23 cellular contexts compared by ENCODE assay signal in the genomic region with DNA sequence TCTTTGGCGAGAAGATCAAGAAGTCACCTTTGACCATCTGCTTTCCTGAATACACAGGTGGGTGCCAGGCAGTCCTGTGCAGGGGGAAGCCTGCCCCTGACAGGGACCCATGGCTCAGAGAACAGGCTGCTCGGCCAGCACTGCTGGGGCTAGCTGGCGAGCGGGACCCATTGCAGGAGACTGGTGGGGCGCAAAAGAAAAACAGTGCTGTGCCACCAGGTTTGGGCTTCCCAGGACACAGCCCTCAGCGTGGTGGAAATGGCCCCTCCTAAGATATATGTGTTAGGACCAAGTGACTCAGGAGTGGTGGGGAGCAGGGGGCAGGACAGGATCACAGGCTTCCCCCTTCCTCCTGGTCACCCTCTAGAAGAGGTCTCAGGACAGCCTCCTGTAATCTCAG.
"Had no signal": no experiment of that assay in that cellular context is flagged by ENCODE, and none has a peak within 500 bp of the region (broad histone marks: within the 10 kb centered on the region; RNA-seq: fewer than 3 reads in every experiment).

No MANE protein-coding gene starts in this region.

- ATAC-seq: activated T-cell treated with anti-CD3 and anti-CD28 coated beads, Interleukin-2, amount 50 U/mL, for 4 hours; lower lobe of right lung; stimulated activated effector memory CD8-positive, alpha-beta T cell treated with anti-CD3 and anti-CD28 coated beads, Interleukin-12 subunit alpha, Interleukin-12 subunit beta, amount 100 ng/mL, for 72 hours; stimulated activated naive CD8-positive, alpha-beta T cell treated with anti-CD3 and anti-CD28 coated beads, Interleukin-15, amount 100 ng/mL, for 72 hours had no signal

- H3K27me3 ChIP-seq: neural progenitor cell, right atrium auricular region, suprapubic skin, transverse colon, uterus had no signal

- H3K4me1 ChIP-seq: foreskin keratinocyte, prostate gland, uterus had no signal

- H2AFZ ChIP-seq: neural progenitor cell had no signal

- H3K36me3 ChIP-seq: lower lobe of right lung, neural progenitor cell, prostate gland, right atrium auricular region, suprapubic skin, transverse colon, uterus had no signal

- DNase-seq: activated CD4-positive, alpha-beta T cell treated with anti-CD3 and anti-CD28 coated beads, Interleukin-2, amount 10 ng/mL, durations not matched to agents 7 days and 5 days; activated CD4-positive, CD25-positive, alpha-beta regulatory T cell; activated naive CD4-positive, alpha-beta T cell; amniotic stem cell; dermis blood vessel endothelial cell; effector memory CD4-positive, alpha-beta T cell; foreskin keratinocyte; lower lobe of right lung; mesendoderm; naive B cell; stimulated activated CD4-positive, alpha-beta T cell treated with anti-CD3 and anti-CD28 coated beads, Interleukin-1b, Interleukin-23, amount 100 ng/mL, for 48 hours; stimulated activated naive CD8-positive, alpha-beta T cell treated with anti-CD3 and anti-CD28 coated beads, Interleukin-15, amount 100 ng/mL, for 72 hours; T1000; transverse colon had no signal

- H3K9me3 ChIP-seq: lower lobe of right lung, prostate gland, right atrium auricular region, suprapubic skin, transverse colon, uterus had no signal

- H3K4me3 Mint-ChIP-seq: activated CD4-positive, alpha-beta T cell treated with anti-CD3 and anti-CD28 coated beads, Interleukin-2, amount 10 ng/mL, durations not matched to agents 7 days and 5 days; activated naive CD8-positive, alpha-beta T cell; activated T-cell treated with anti-CD3 and anti-CD28 coated beads, Interleukin-2, amount 50 U/mL, for 4 hours; neural progenitor cell; stimulated activated effector memory CD8-positive, alpha-beta T cell treated with anti-CD3 and anti-CD28 coated beads, Interleukin-12 subunit alpha, Interleukin-12 subunit beta, amount 100 ng/mL, for 72 hours; stimulated activated naive CD8-positive, alpha-beta T cell treated with anti-CD3 and anti-CD28 coated beads, Interleukin-15, amount 100 ng/mL, for 72 hours had no signal

- H3K27ac Mint-ChIP-seq: activated CD4-positive, alpha-beta T cell treated with anti-CD3 and anti-CD28 coated beads, Interleukin-2, amount 10 ng/mL, durations not matched to agents 7 days and 5 days; activated naive CD8-positive, alpha-beta T cell; activated T-helper 2 cell treated with anti-CD3 and anti-CD28 coated beads, Interferon-gamma antibody, Interleukin-2, Interleukin-4, amounts not matched to agents 10 μg/mL and 5 μg/mL and 100 μg/mL, durations not matched to agents 14 hours and 24 hours and 36 hours; neural progenitor cell; stimulated activated effector memory CD8-positive, alpha-beta T cell treated with anti-CD3 and anti-CD28 coated beads, Interleukin-12 subunit alpha, Interleukin-12 subunit beta, amount 100 ng/mL, for 72 hours had no signal

- H3K4me2 ChIP-seq: neural progenitor cell had no signal

- H3K9me3 Mint-ChIP-seq: activated CD4-positive, alpha-beta T cell treated with anti-CD3 and anti-CD28 coated beads, Interleukin-2, amount 10 ng/mL, durations not matched to agents 7 days and 5 days; activated T-cell treated with anti-CD3 and anti-CD28 coated beads, Interleukin-2, amount 50 U/mL, for 4 hours; activated T-helper 2 cell treated with anti-CD3 and anti-CD28 coated beads, Interferon-gamma antibody, Interleukin-2, Interleukin-4, amounts not matched to agents 10 μg/mL and 5 μg/mL and 100 μg/mL, durations not matched to agents 14 hours and 24 hours and 36 hours; naive B cell; neural progenitor cell; stimulated activated effector memory CD8-positive, alpha-beta T cell treated with anti-CD3 and anti-CD28 coated beads, Interleukin-12 subunit alpha, Interleukin-12 subunit beta, amount 100 ng/mL, for 72 hours; stimulated activated naive CD8-positive, alpha-beta T cell treated with anti-CD3 and anti-CD28 coated beads, Interleukin-15, amount 100 ng/mL, for 72 hours had no signal

- H3K4me3 ChIP-seq: lower lobe of right lung, neural progenitor cell, prostate gland, right atrium auricular region, suprapubic skin, transverse colon, uterus had no signal

- H3K27ac ChIP-seq: foreskin keratinocyte, lower lobe of right lung, neural progenitor cell, prostate gland, right atrium auricular region, suprapubic skin, transverse colon, uterus had no signal

- H3K36me3 Mint-ChIP-seq: activated naive CD8-positive, alpha-beta T cell; naive B cell; neural progenitor cell had no signal

- H3K27me3 Mint-ChIP-seq: activated CD4-positive, alpha-beta T cell treated with anti-CD3 and anti-CD28 coated beads, Interleukin-2, amount 10 ng/mL, durations not matched to agents 7 days and 5 days; activated naive CD8-positive, alpha-beta T cell; stimulated activated naive CD8-positive, alpha-beta T cell treated with anti-CD3 and anti-CD28 coated beads, Interleukin-15, amount 100 ng/mL, for 72 hours had no signal
